Comparison of ENCODE assay signal across 9 cellular contexts in genomic region chr1:200415693-200416593, GRCh38. TPM values are rescaled to one million over a fixed set of nuclear protein-coding genes. Genes with fewer than 3 reads are reported as not detected.
DNase-seq lines count a peak whose midpoint lies in the region; ATAC-seq, FAIRE-seq and TF ChIP-seq lines count a peak whose summit lies in the region.
"Had no signal": no experiment of that assay in that cellular context is flagged by ENCODE, and none has a peak within 500 bp of the region (broad histone marks: within the 10 kb centered on the region; RNA-seq: fewer than 3 reads in every experiment).

No MANE protein-coding gene starts in this region.

- H3K4me1 ChIP-seq in MM.1S (ENCODE audit: low read length) (peaks cover 19% of the 10 kb centered on the region), smooth muscle cell (ENCODE audit: low read depth) (peaks cover 11% of the 10 kb centered on the region)

- H3K9me3 ChIP-seq in MM.1S (replicated peaks; ENCODE audit: insufficient read depth, low read length) (no peaks in the 10 kb centered on the region), smooth muscle cell (replicated peaks; ENCODE audit: low read depth) (no peaks in the 10 kb centered on the region)

- TF ChIP-seq POLR2A in H54 (IDR thresholded peaks at IDR 0.05; ENCODE audit: low read depth, low read length): no peak

- DNase-seq in GM06990 (ENCODE audit: extremely low read depth, insufficient read length) (peak; percentile 31), H54 (ENCODE audit: insufficient read length, low spot score) (peak; percentile 29), MM.1S (peak; percentile 40), fibroblast of mammary gland (ENCODE audit: low read depth) (peak; percentile 98), smooth muscle cell (lab: John Stamatoyannopoulos, UW; ENCODE audit: unreplicated experiment) (no peak), COR-L47 (lab: John Stamatoyannopoulos, UW) (no peak)
- DNase-seq in activated CD8-positive, alpha-beta memory T cell treated with anti-CD3 and anti-CD28 coated beads for 24 hours: no peak
- no peak for DNase-seq in stimulated activated naive CD8-positive, alpha-beta T cell treated with anti-CD3 and anti-CD28 coated beads, Interleukin-15, amount 100 ng/mL, for 72 hours

- peaks cover 13% of the 10 kb centered on the region for H3K27me3 Mint-ChIP-seq in stimulated activated naive CD8-positive, alpha-beta T cell treated with anti-CD3 and anti-CD28 coated beads, Interleukin-15, amount 100 ng/mL, for 72 hours
- H3K27me3 Mint-ChIP-seq: IgD-negative memory B cell had no signal

- TF ChIP-seq CTCF in GM06990 (IDR thresholded peaks at IDR 0.05; ENCODE audit: insufficient read depth, low read length, poor library complexity, severe bottlenecking) (no peak), MM.1S (IDR thresholded peaks at IDR 0.05; ENCODE audit: low read length) (no peak), fibroblast of mammary gland (conservative IDR thresholded peaks at IDR 0.05; ENCODE audit: control insufficient read depth, insufficient read depth, low read depth, low read length) (no peak), smooth muscle cell (IDR thresholded peaks at IDR 0.05; ENCODE audit: borderline replicate concordance, insufficient read depth, poor library complexity, severe bottlenecking) (no peak)

- H3K27ac ChIP-seq in MM.1S (ENCODE audit: low read length) (peak overlapping the region; percentile 46; the same call in 1 of the 2 replicates), smooth muscle cell (ENCODE audit: low read depth) (peak overlapping the region; percentile 98)

- no peaks in the 10 kb centered on the region for H3K9me3 Mint-ChIP-seq in stimulated activated naive CD8-positive, alpha-beta T cell treated with anti-CD3 and anti-CD28 coated beads, Interleukin-15, amount 100 ng/mL, for 72 hours
- H3K9me3 Mint-ChIP-seq: IgD-negative memory B cell had no signal

- no peaks in the 10 kb centered on the region for H3K27me3 ChIP-seq in GM06990 (replicated peaks; ENCODE audit: control insufficient read depth, insufficient read depth, low read length)
- no peaks in the 10 kb centered on the region for H3K27me3 ChIP-seq in MM.1S (replicated peaks; ENCODE audit: insufficient read depth, low read length)
- no peaks in the 10 kb centered on the region for H3K27me3 ChIP-seq in smooth muscle cell (ENCODE audit: low read depth)

- H3K79me2 ChIP-seq in MM.1S (ENCODE audit: low read length) (no peaks in the 10 kb centered on the region), smooth muscle cell (ENCODE audit: low read depth) (no peaks in the 10 kb centered on the region)

- H3K9me2 ChIP-seq in MM.1S (replicated peaks; ENCODE audit: insufficient read depth, low read length): no peaks in the 10 kb centered on the region

- H3F3A ChIP-seq in MM.1S (ENCODE audit: insufficient read depth, low read length): peaks cover 12% of the 10 kb centered on the region
- peaks cover 10% of the 10 kb centered on the region for H3F3A ChIP-seq in smooth muscle cell (ENCODE audit: low read depth)

- H3K9ac ChIP-seq in MM.1S (ENCODE audit: low read length) (no peak overlapping the region), smooth muscle cell (ENCODE audit: low read depth) (peak overlapping the region; percentile 84)

- H3K4me3 ChIP-seq in GM06990 (replicated peaks; ENCODE audit: low read depth, low read length) (peak overlapping the region; percentile 27), MM.1S (ENCODE audit: low read length) (no peak overlapping the region), fibroblast of mammary gland (ENCODE audit: control insufficient read depth, low read depth, low read length) (peak overlapping the region; percentile 3), smooth muscle cell (peak overlapping the region; percentile 17)

- no peak overlapping the region for H3K27ac Mint-ChIP-seq in stimulated activated naive CD8-positive, alpha-beta T cell treated with anti-CD3 and anti-CD28 coated beads, Interleukin-15, amount 100 ng/mL, for 72 hours
- H3K27ac Mint-ChIP-seq: IgD-negative memory B cell had no signal

- 13% methylated on average over 2 of the region's 2 CpGs for WGBS in smooth muscle cell (ENCODE audit: low lambda C conversion rate)

- FAIRE-seq in H54 (lab: Jason Lieb, UNC): peak; percentile 84

- H3K4me2 ChIP-seq in MM.1S (ENCODE audit: low read depth, low read length) (peak overlapping the region; percentile 53), smooth muscle cell (peak overlapping the region; percentile 77)

- no peaks in the 10 kb centered on the region for H3K36me3 ChIP-seq in GM06990 (ENCODE audit: control insufficient read depth, insufficient read depth, low read length)
- no peaks in the 10 kb centered on the region for H3K36me3 ChIP-seq in MM.1S (replicated peaks; ENCODE audit: insufficient read depth, low read length)
- H3K36me3 ChIP-seq in smooth muscle cell (ENCODE audit: low read depth): no peaks in the 10 kb centered on the region

- H2AFZ ChIP-seq in MM.1S (ENCODE audit: low read length) (peak overlapping the region; percentile 12), smooth muscle cell (ENCODE audit: low read depth) (peak overlapping the region; percentile 23)

- H4K20me1 ChIP-seq in MM.1S (ENCODE audit: insufficient read depth, low read length): no peaks in the 10 kb centered on the region
- H4K20me1 ChIP-seq in smooth muscle cell (ENCODE audit: low read depth): no peaks in the 10 kb centered on the region

- no peak for ATAC-seq in stimulated activated naive CD8-positive, alpha-beta T cell treated with anti-CD3 and anti-CD28 coated beads, Interleukin-15, amount 100 ng/mL, for 72 hours

- no peak overlapping the region for H3K4me3 Mint-ChIP-seq in stimulated activated naive CD8-positive, alpha-beta T cell treated with anti-CD3 and anti-CD28 coated beads, Interleukin-15, amount 100 ng/mL, for 72 hours
- H3K4me3 Mint-ChIP-seq: IgD-negative memory B cell had no signal

- peaks cover 10% of the 10 kb centered on the region for H3K4me1 Mint-ChIP-seq in stimulated activated naive CD8-positive, alpha-beta T cell treated with anti-CD3 and anti-CD28 coated beads, Interleukin-15, amount 100 ng/mL, for 72 hours

RNA-seq across cellular contexts. Expression of gene ZNF281, which starts 6.1 kb away (rescaled TPM):
- total RNA-seq in smooth muscle cell: 59.4 and 64.4 TPM in 2 replicates
- polyA plus RNA-seq in smooth muscle cell: 34.4 and 35.0 TPM in 2 replicates

Comparison
In these comparisons a context has a peak if more than half of its experiments do, and no peak if none do; other contexts are left out.
1. DNase-seq: peak in GM06990 (single experiment), H54 (single experiment), MM.1S (single experiment) and fibroblast of mammary gland (single experiment); none in smooth muscle cell (single experiment), activated CD8-positive, alpha-beta memory T cell treated with anti-CD3 and anti-CD28 coated beads for 24 hours (single experiment), stimulated activated naive CD8-positive, alpha-beta T cell treated with anti-CD3 and anti-CD28 coated beads, Interleukin-15, amount 100 ng/mL, for 72 hours (0 of 2) and COR-L47 (single experiment).